ENCODE assay signal across 8 cellular contexts in the genomic region with DNA sequence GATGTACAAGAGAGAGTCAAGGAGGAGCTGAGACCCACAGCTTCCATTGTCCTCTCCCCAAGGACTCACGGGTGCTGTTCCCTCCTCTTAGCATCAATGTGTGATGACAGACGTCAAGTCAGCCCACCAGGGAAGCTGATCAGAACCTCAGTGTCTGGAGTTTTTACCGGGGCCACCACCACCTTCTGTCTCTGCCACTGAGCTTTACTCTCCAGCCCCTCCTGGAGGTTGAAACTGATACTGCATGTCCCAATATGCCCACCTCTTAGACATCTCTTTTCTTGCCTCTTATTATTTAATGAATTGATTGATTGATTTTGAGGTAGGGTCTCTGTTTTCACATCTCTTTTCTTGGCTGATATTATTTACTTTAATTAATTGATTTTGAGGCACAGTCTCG. TPM values are rescaled to one million over a fixed set of nuclear protein-coding genes. Genes with fewer than 3 reads are reported as not detected.
DNase-seq lines count a peak whose midpoint lies in the region; ATAC-seq and TF ChIP-seq lines count a peak whose summit lies in the region.

No MANE protein-coding gene starts in this region.

- ATAC-seq in HG03378 (IDR thresholded peaks at IDR 0.05; ENCODE audit: unreplicated experiment), result peak; percentile 46
- no peak for ATAC-seq in HG03469 (IDR thresholded peaks at IDR 0.05; ENCODE audit: unreplicated experiment)

- DNase-seq in GDM1 (lab: John Stamatoyannopoulos, UW) (peak; percentile 70), OCI-M2 (lab: John Stamatoyannopoulos, UW; ENCODE audit: unreplicated experiment) (peak; percentile 50), foreskin fibroblast (no peak), retina (peak; percentile 49), cerebellum (ENCODE audit: low spot score) (no peak)
- DNase-seq in activated T-cell treated with anti-CD3 and anti-CD28 coated beads, Interleukin-2, amount 50 U/mL, for 1 hour, result peak; percentile 53

- no peak overlapping the region for H3K4me3 ChIP-seq in foreskin fibroblast (ENCODE audit: low read depth in 1 of 2, low read length in 2 of 2)

- TF ChIP-seq CTCF in foreskin fibroblast (IDR thresholded peaks at IDR 0.05; ENCODE audit: low read depth, low read length), result peak; percentile 65

RNA-seq across cellular contexts. Expression of a gene that starts 10.3 kb away (rescaled TPM):
- total RNA-seq in cerebellum, result 13.5 TPM

RNA-seq across cellular contexts. Expression of a gene that starts 33.7 kb away (rescaled TPM):
- 0.45 TPM for total RNA-seq in cerebellum

RNA-seq across cellular contexts. Expression of a gene that starts 44.1 kb away (rescaled TPM):
- 0.09 TPM for total RNA-seq in cerebellum

Comparison
In these comparisons a context has a peak if more than half of its experiments do, and no peak if none do; other contexts are left out.
1. DNase-seq: peak in GDM1 (single experiment), OCI-M2 (single experiment), activated T-cell treated with anti-CD3 and anti-CD28 coated beads, Interleukin-2, amount 50 U/mL, for 1 hour (single experiment) and retina (single experiment); none in foreskin fibroblast (0 of 2) and cerebellum (single experiment).